In the genomic region with DNA sequence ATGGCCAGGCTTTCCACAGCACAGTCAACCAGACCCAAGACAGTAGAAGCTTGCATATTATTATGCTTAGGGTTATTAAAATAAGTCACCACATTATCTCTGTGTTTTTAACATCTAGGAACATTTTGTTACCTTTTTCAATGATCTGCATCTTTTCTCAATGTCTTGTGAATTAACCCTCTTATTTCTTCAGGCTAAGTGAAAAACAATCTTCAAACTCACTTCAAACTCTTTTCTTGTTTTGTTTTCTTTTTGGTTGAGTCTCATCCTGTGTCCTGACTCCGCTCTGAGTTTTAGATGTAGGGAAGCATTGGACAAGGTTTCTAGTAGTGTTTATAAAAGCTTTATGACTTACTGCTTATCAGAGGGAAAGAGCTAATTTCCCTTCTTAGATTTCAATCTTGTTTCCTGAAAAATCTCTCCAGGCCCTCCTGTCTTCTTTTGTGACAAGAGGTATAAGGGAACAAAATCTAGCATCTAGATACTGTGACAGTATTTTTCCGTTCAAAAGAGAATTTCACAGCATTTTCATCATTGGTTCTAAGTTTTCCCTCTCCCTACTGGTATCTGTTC, we compare ENCODE assay signal across 29 cellular contexts. TPM values are rescaled to one million over a fixed set of nuclear protein-coding genes. Genes with fewer than 3 reads are reported as not detected.
"Had no signal": no experiment of that assay in that cellular context is flagged by ENCODE, and none has a peak within 500 bp of the region (broad histone marks: within the 10 kb centered on the region; RNA-seq: fewer than 3 reads in every experiment).

No MANE protein-coding gene starts in this region.

- FAIRE-seq: TTC549 had no signal

- H2AFZ ChIP-seq: PC-9 had no signal

- H3K4me2 ChIP-seq: KMS-11, PC-9 had no signal

- H3K4me3 ChIP-seq: PC-9 had no signal

- H3K9ac ChIP-seq: KMS-11 had no signal

- DNase-seq: activated CD4-positive, alpha-beta T cell treated with anti-CD3 and anti-CD28 coated beads, Interleukin-2, amount 10 ng/mL, durations not matched to agents 24 days and 14 days; activated CD4-positive, alpha-beta T cell treated with anti-CD3 and anti-CD28 coated beads, Interleukin-2, amount 50 U/mL, for 4 hours; activated CD8-positive, alpha-beta T cell treated with anti-CD3 and anti-CD28 coated beads for 36 hours; activated gamma-delta T cell; activated naive CD4-positive, alpha-beta T cell treated with Interleukin-2 at 50 U/mL for 16 hours; activated naive CD8-positive, alpha-beta T cell treated with anti-CD3 and anti-CD28 coated beads, Interleukin-2, amount 50 U/mL, for 24 hours; activated T-cell treated with anti-CD3 and anti-CD28 coated beads, Interleukin-2, amount 50 U/mL, for 1 hour; aorta; brain microvascular endothelial cell; central memory CD4-positive, alpha-beta T cell; MM.1S; MV-4-11; NCI-H1092; NCI-H1436 treated with DMSO at 0.1 percent for 48 hours; NCI-H1694 treated with DMSO at 0.1 percent for 48 hours; NCI-H2029 treated with DMSO at 0.1 percent for 48 hours; NCI-H2107; NCI-H2171; NCI-H510A; NCI-H526; NCI-H748 treated with DMSO at 0.1 percent for 48 hours; NK-92 treated with Interleukin-12 subunit alpha and Interleukin-12 subunit beta, amount 100 ng/mL, for 24 hours; PC-9; Right ventricle myocardium superior had no signal

- ATAC-seq: activated CD8-positive, alpha-beta T cell treated with anti-CD3 and anti-CD28 coated beads for 36 hours; activated naive CD8-positive, alpha-beta T cell treated with anti-CD3 and anti-CD28 coated beads, Interleukin-2, amount 50 U/mL, for 24 hours had no signal

- H3K27me3 ChIP-seq: brain microvascular endothelial cell had no signal

- H3K36me3 ChIP-seq: brain microvascular endothelial cell had no signal

- H3K27ac ChIP-seq: brain microvascular endothelial cell, KMS-11, PC-9 had no signal

RNA-seq across cellular contexts. Expression of a gene that starts 26.2 kb away (rescaled TPM):
- total RNA-seq: activated CD4-positive, alpha-beta T cell treated with anti-CD3 and anti-CD28 coated beads, Interleukin-2, amount 10 ng/mL, durations not matched to agents 24 days and 14 days; activated CD8-positive, alpha-beta memory T cell treated with anti-CD3 and anti-CD28 coated beads for 36 hours; activated CD8-positive, alpha-beta T cell treated with anti-CD3 and anti-CD28 coated beads for 36 hours; activated T-helper 2 cell treated with anti-CD3 and anti-CD28 coated beads, Interferon-gamma antibody, Interleukin-2, Interleukin-4, amounts not matched to agents 10 μg/mL and 5 μg/mL and 100 μg/mL, durations not matched to agents 14 hours and 24 hours and 36 hours; aorta; LHCN-M2; PC-9; Right ventricle myocardium superior had no signal
- polyA plus RNA-seq: aorta had no signal
